In the genomic region with DNA sequence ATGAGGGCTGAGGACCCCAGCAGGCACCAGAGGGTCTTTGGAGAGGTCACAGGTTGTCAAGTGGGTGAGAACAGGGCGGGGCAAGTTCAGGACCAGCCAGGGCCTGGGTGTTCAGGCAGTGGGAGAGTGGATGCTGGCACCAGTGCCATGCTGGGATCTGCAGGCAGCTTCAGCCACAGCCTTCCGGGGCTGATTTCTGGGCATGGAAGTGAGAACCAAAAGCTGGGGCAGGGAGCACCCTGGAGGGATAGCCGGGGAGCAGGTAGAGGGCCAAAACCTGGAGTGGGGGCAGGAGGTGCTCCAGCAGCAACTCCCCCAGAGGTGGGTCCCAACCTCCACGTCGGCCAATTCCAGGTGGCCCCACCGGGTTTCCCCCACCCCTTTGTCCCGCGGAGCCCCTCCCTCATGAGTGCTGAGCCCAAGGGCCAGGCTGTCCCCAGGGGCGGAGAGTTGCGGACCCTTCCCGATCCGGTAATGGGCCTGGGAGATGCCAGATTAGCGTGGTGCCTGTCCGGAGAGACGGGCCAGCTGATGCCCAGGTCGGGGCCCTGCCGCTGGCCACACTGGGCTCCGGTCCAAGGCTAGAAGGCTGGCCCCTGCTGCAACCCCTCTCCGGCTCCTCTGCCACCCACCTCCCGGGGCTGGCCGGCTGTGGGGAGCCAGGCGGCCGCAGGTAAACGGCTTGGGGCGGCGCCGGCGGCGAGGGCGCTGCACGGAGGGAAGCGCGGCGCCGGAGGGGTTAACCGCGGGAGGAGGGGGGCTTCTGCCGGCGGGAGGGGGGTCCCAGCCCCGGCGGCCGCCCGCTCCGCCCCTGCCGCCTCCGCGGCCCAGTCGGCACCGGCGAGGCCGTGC, we compare ENCODE assay signal across 10 cellular contexts. TPM values are rescaled to one million over a fixed set of nuclear protein-coding genes. Genes with fewer than 3 reads are reported as not detected.
A peak's percentile ranks its signal among the peaks of the same experiment; 100 is the strongest.
DNase-seq lines count a peak whose midpoint lies in the region; ATAC-seq, FAIRE-seq and TF ChIP-seq lines count a peak whose summit lies in the region.
"Had no signal": no experiment of that assay in that cellular context is flagged by ENCODE, and none has a peak within 500 bp of the region (broad histone marks: within the 10 kb centered on the region; RNA-seq: fewer than 3 reads in every experiment).

TSS of gene KCNK4 (plus strand) at position 409 of the 852 bp plus-strand sequence. CDS start 1,717 bp downstream, outside the sequence.

- peaks cover 21% of the 10 kb centered on the region for H3K36me3 Mint-ChIP-seq in dendritic cell treated with granulocyte-macrophage colony-stimulating factor and Interleukin-4, amounts not matched to agents 40 ng/mL and 50 ng/mL, for 4 days (ENCODE audit: low read depth)
- H3K36me3 Mint-ChIP-seq in naive thymus-derived CD8-positive, alpha-beta T cell, result no peaks in the 10 kb centered on the region

- H3K27ac Mint-ChIP-seq in dendritic cell treated with granulocyte-macrophage colony-stimulating factor and Interleukin-4, amounts not matched to agents 40 ng/mL and 50 ng/mL, for 4 days, result no peak within 1 kb of the TSS
- peak within 1 kb of the TSS in 3 of 10 donors; percentile 47 to 83 (median 66) for H3K27ac Mint-ChIP-seq in naive thymus-derived CD8-positive, alpha-beta T cell

- FAIRE-seq in HepG2 (lab: Jason Lieb, UNC), result no peak
- FAIRE-seq: D721Med had no signal

- H3K9me3 ChIP-seq in HepG2 (ENCODE audit: low read length) (no peaks in the 10 kb centered on the region), right lobe of liver (no peaks in the 10 kb centered on the region), MG63 (no peaks in the 10 kb centered on the region)

- peak within 1 kb of the TSS; percentile 16 to 61 (median 26); a peak in 4 of 6 replicates for H3K4me3 ChIP-seq in HepG2 (replicated peaks in 1 of 3; ENCODE audit: insufficient read depth in 1 of 3, low read depth in 2 of 3, low read length in 3 of 3)
- H3K4me3 ChIP-seq in right lobe of liver, result peak within 1 kb of the TSS in 1 of 3 donors; percentile 1
- H3K4me3 ChIP-seq in MG63, result no peak within 1 kb of the TSS

- DNase-seq in HepG2 (ENCODE audit: low spot score), result no peak
- DNase-seq in right lobe of liver, result no peak
- no peak for DNase-seq in naive thymus-derived CD8-positive, alpha-beta T cell
- no peak for DNase-seq in left colon
- DNase-seq in MG63, result no peak
- no peak for DNase-seq in germinal center (ENCODE audit: low spot score)
- DNase-seq: NCI-H2081 treated with DMSO at 0.1 percent for 48 hours had no signal

- POLR2A ChIA-PET in HepG2 (lab: Yijun Ruan, JAX), result interaction anchor here (0.5 to 1.0 kb wide), 2 partner anchors 13 to 102 kb away, joined by 3 read pairs; no protein-coding TSS in a partner anchor
- POLR2A ChIA-PET in naive thymus-derived CD8-positive, alpha-beta T cell (lab: Charles Lee), result interaction anchor here (9.9 kb wide), 1 partner anchor 21 kb away, joined by 140 read pairs; no protein-coding TSS in a partner anchor

- H2AFZ ChIP-seq in HepG2 (ENCODE audit: low read length), result no peak within 1 kb of the TSS

- CTCF ChIA-PET in HepG2 (lab: Yijun Ruan, JAX; ENCODE audit: low intra/inter-chr PET ratio, low total read pairs), result no interaction called here

- H3K27me3 ChIP-seq in HepG2 (ENCODE audit: control insufficient read depth in 1 of 2, insufficient read depth in 2 of 2, low read length in 2 of 2) (peaks cover 18 to 55% of the 10 kb centered on the region in 2 experiments), right lobe of liver (peaks cover 0 to 10% of the 10 kb centered on the region in 2 donors), MG63 (no peaks in the 10 kb centered on the region)

- H3K36me3 ChIP-seq in HepG2 (replicated peaks in 1 of 2; ENCODE audit: control insufficient read depth in 1 of 2, insufficient read depth in 2 of 2, low read length in 2 of 2), result no peaks in the 10 kb centered on the region
- H3K36me3 ChIP-seq in right lobe of liver, result no peaks in the 10 kb centered on the region
- no peaks in the 10 kb centered on the region for H3K36me3 ChIP-seq in MG63

- H4K20me1 ChIP-seq in HepG2 (ENCODE audit: insufficient read depth, low read length), result no peaks in the 10 kb centered on the region

- peaks cover 71% of the 10 kb centered on the region for H3K27me3 Mint-ChIP-seq in dendritic cell treated with granulocyte-macrophage colony-stimulating factor and Interleukin-4, amounts not matched to agents 40 ng/mL and 50 ng/mL, for 4 days
- peaks cover 17 to 49% (median 32%) of the 10 kb centered on the region in 5 donors for H3K27me3 Mint-ChIP-seq in naive thymus-derived CD8-positive, alpha-beta T cell

- no peak within 1 kb of the TSS for H3K9ac ChIP-seq in HepG2 (ENCODE audit: insufficient read depth, low read depth, low read length)

- peaks cover 20% of the 10 kb centered on the region; the same call in 1 of the 2 replicates for H3K4me1 ChIP-seq in HepG2 (ENCODE audit: insufficient read depth, low read length)
- H3K4me1 ChIP-seq in right lobe of liver, result peaks cover 0 to 16% (median 3%) of the 10 kb centered on the region in 4 donors

- peak within 1 kb of the TSS; percentile 25 for H3K4me3 Mint-ChIP-seq in dendritic cell treated with granulocyte-macrophage colony-stimulating factor and Interleukin-4, amounts not matched to agents 40 ng/mL and 50 ng/mL, for 4 days
- peak within 1 kb of the TSS; percentile 48 to 83 (median 74) for H3K4me3 Mint-ChIP-seq in naive thymus-derived CD8-positive, alpha-beta T cell

- H3K4me2 ChIP-seq in HepG2 (ENCODE audit: low read depth, low read length), result peak within 1 kb of the TSS; percentile 60

- H3K9me3 Mint-ChIP-seq in dendritic cell treated with granulocyte-macrophage colony-stimulating factor and Interleukin-4, amounts not matched to agents 40 ng/mL and 50 ng/mL, for 4 days, result no peaks in the 10 kb centered on the region
- no peaks in the 10 kb centered on the region for H3K9me3 Mint-ChIP-seq in naive thymus-derived CD8-positive, alpha-beta T cell

- no peak for TF ChIP-seq CTCF in HepG2 (CRISPR knock-in tag; IDR thresholded peaks at IDR 0.05)
- TF ChIP-seq CTCF in right lobe of liver (IDR thresholded peaks at IDR 0.05), result no peak

- in situ Hi-C loops in HepG2 (cut with HindIII; ENCODE audit: extremely low pct_ligation_motif_present, low pct_unique_long_range_greater_than_20kb), result no loop called here

- intact Hi-C loops in HepG2 (cut with micrococcal nuclease; ENCODE audit: unreplicated experiment) (no loop called here), right lobe of liver (cut with DNase I) (no loop called here), left colon (cut with DNase I, micrococcal nuclease) (no loop called here)
- intact Hi-C loops in dendritic cell treated with granulocyte-macrophage colony-stimulating factor and Interleukin-4, amounts not matched to agents 40 ng/mL and 50 ng/mL, for 4 days (cut with micrococcal nuclease), result no loop called here

- ATAC-seq in HepG2, result no peak
- no peak for ATAC-seq in right lobe of liver
- ATAC-seq in naive thymus-derived CD8-positive, alpha-beta T cell, result no peak
- no peak for ATAC-seq in left colon
- ATAC-seq in HG03457 (IDR thresholded peaks at IDR 0.05; ENCODE audit: unreplicated experiment), result no peak

- no TSS peak for BruUV-seq in HepG2 (replicated peaks; lab: Mats Ljungman, UMichigan)

- TF ChIP-seq RAD21 in HepG2 (CRISPR knock-in tag; IDR thresholded peaks at IDR 0.05), result no peak

- WGBS in HepG2 (ENCODE audit: low lambda C conversion rate), result 19% methylated on average over 8 of the region's 51 CpGs
- 20% methylated on average over 1 of the region's 51 CpGs for WGBS in right lobe of liver (ENCODE audit: insufficient coverage, low coverage, low lambda C conversion rate, missing lambda C conversion rate)

- no peak within 1 kb of the TSS for H3K27ac ChIP-seq in HepG2 (ENCODE audit: extremely low read length, insufficient read depth, low read length)
- H3K27ac ChIP-seq in right lobe of liver, result no peak within 1 kb of the TSS

- TF ChIP-seq EP300 in HepG2 (IDR thresholded peaks at IDR 0.05; ENCODE audit: low read depth in 2 of 2, low read length in 2 of 2), result no peak
- TF ChIP-seq EP300 in HepG2 (CRISPR knock-in tag; IDR thresholded peaks at IDR 0.05; ENCODE audit: borderline replicate concordance), result no peak

- H3K79me2 ChIP-seq in HepG2 (ENCODE audit: insufficient read depth, low read length), result no peaks in the 10 kb centered on the region

- no peak for TF ChIP-seq POLR2A in HepG2 (IDR thresholded peaks at IDR 0.05; ENCODE audit: insufficient read depth in 1 of 2, low read depth in 2 of 2, low read length in 2 of 2)
- TF ChIP-seq POLR2A in right lobe of liver (IDR thresholded peaks at IDR 0.05), result no peak

- peaks cover 25% of the 10 kb centered on the region for H3K4me1 Mint-ChIP-seq in dendritic cell treated with granulocyte-macrophage colony-stimulating factor and Interleukin-4, amounts not matched to agents 40 ng/mL and 50 ng/mL, for 4 days (ENCODE audit: low read depth)
- peaks cover 5 to 22% (median 18%) of the 10 kb centered on the region in 4 donors for H3K4me1 Mint-ChIP-seq in naive thymus-derived CD8-positive, alpha-beta T cell

TF ChIP-seq in HepG2, 621 proteins besides CTCF, POLR2A, EP300 and RAD21 (continues in another document):
- TF ChIP-seq FOXO1 (CRISPR knock-in tag; IDR thresholded peaks at IDR 0.05), result no peak

RNA-seq across cellular contexts. Expression of gene KCNK4, which starts in this region (rescaled TPM):
- not detected in 2 replicates for total RNA-seq in HepG2 (2016; rRNA removed; fragmentation: Illumina TruSeq; extraction: Trizol)
- total RNA-seq in HepG2 (2016; cell fraction: cytosol; rRNA removed; fragmentation: Illumina TruSeq; extraction: Trizol; ENCODE audit: low read depth), result not detected in 2 replicates
- not detected in 2 replicates for total RNA-seq in HepG2 (2016; cell fraction: insoluble cytoplasmic fraction; rRNA removed; fragmentation: Illumina TruSeq; extraction: Trizol)
- not detected in 2 replicates for total RNA-seq in HepG2 (2016; cell fraction: membrane; rRNA removed; fragmentation: Illumina TruSeq; extraction: Trizol)
- total RNA-seq in HepG2 (2016; cell fraction: nucleus; rRNA removed; fragmentation: Illumina TruSeq; extraction: Trizol), result not detected in 2 replicates
- polyA plus RNA-seq in HepG2 (2011; rRNA removed), result not detected in 2 replicates
- not detected in 2 replicates for polyA plus RNA-seq in HepG2 (2011; cell fraction: cytosol; rRNA removed)
- polyA plus RNA-seq in HepG2 (2011; cell fraction: nucleus; rRNA removed), result not detected in 2 replicates
- polyA plus RNA-seq in HepG2 (2012), result not detected in 2 replicates
- polyA plus RNA-seq in HepG2 (2016; cell fraction: cytosol; fragmentation: Illumina TruSeq; extraction: Trizol; ENCODE audit: low read depth), result not detected in 2 replicates
- not detected in 2 replicates for polyA plus RNA-seq in HepG2 (2016; cell fraction: insoluble cytoplasmic fraction; fragmentation: Illumina TruSeq; extraction: Trizol; ENCODE audit: low read depth)
- not detected in 2 replicates for polyA plus RNA-seq in HepG2 (2016; cell fraction: membrane; fragmentation: Illumina TruSeq; extraction: Trizol; ENCODE audit: low read depth)
- polyA plus RNA-seq in HepG2 (2016; cell fraction: nucleus; fragmentation: Illumina TruSeq; extraction: Trizol; ENCODE audit: insufficient read depth, low read depth), result not detected in 2 replicates
- polyA minus RNA-seq in HepG2 (2011; rRNA and poly(A)+ RNA removed; ENCODE audit: low replicate concordance), result 0.21 TPM in 1 of 2 replicates, not detected in the other
- polyA minus RNA-seq in HepG2 (2011; cell fraction: cytosol; rRNA and poly(A)+ RNA removed), result not detected in 2 replicates
- not detected in 2 replicates for polyA minus RNA-seq in HepG2 (2011; cell fraction: nucleus; rRNA and poly(A)+ RNA removed)
- not detected for total RNA-seq in right lobe of liver
- total RNA-seq in naive thymus-derived CD8-positive, alpha-beta T cell, result not detected
- not detected for polyA plus RNA-seq in naive thymus-derived CD8-positive, alpha-beta T cell
- not detected for total RNA-seq in left colon
- not detected in 2 replicates for total RNA-seq in MG63 (2014; rRNA removed; shearing (Covaris generic); ENCODE audit: low replicate concordance)
